In genomic region chr17:60900688-60901087, GRCh38 we compare ENCODE assay signal across 17 cellular contexts.
DNase-seq lines count a peak whose midpoint lies in the region; ATAC-seq, FAIRE-seq and TF ChIP-seq lines count a peak whose summit lies in the region.
"Had no signal": no experiment of that assay in that cellular context is flagged by ENCODE, and none has a peak within 500 bp of the region (broad histone marks: within the 10 kb centered on the region; RNA-seq: fewer than 3 reads in every experiment).

No MANE protein-coding gene starts in this region.

- TF ChIP-seq POLR2A in K562 (conservative IDR thresholded peaks at IDR 0.05), result no peak

- no peak overlapping the region for H3K4ac ChIP-seq in trophoblast cell (ENCODE audit: low read depth, low read length)

- ATAC-seq in RWPE2 (ENCODE audit: low read depth) (no peak), K562 (no peak), GM21367 (IDR thresholded peaks at IDR 0.05; ENCODE audit: unreplicated experiment) (no peak)
- ATAC-seq: GM12878 had no signal

- FAIRE-seq in K562 (lab: Jason Lieb, UNC), result no peak
- FAIRE-seq: GM12878, H54 had no signal

- no peak for TF ChIP-seq CTCF in HFFc6 (IDR thresholded peaks at IDR 0.05)
- no peak for TF ChIP-seq CTCF in RWPE2 (IDR thresholded peaks at IDR 0.05; ENCODE audit: poor library complexity, severe bottlenecking)
- no peak for TF ChIP-seq CTCF in K562 (IDR thresholded peaks at IDR 0.05 in 2 of 3, conservative IDR thresholded peaks at IDR 0.05 in 1 of 3; ENCODE audit: insufficient read depth in 2 of 3, low read depth in 1 of 3, low read length in 3 of 3)

- TF ChIP-seq EP300 in K562 (IDR thresholded peaks at IDR 0.05; ENCODE audit: low read length), result no peak

- no peak overlapping the region for H3K18ac ChIP-seq in trophoblast cell (ENCODE audit: low read length)

- no peaks in the 10 kb centered on the region for H3K79me1 ChIP-seq in trophoblast cell (ENCODE audit: low read length)

- H3K36me3 ChIP-seq in RWPE2 (ENCODE audit: low read depth) (no peaks in the 10 kb centered on the region), K562 (ENCODE audit: control insufficient read depth, insufficient read depth, low read length) (no peaks in the 10 kb centered on the region), trophoblast cell (ENCODE audit: control insufficient read depth in 1 of 2, insufficient read depth in 2 of 2, low read length in 2 of 2) (peaks cover 0 to 2% of the 10 kb centered on the region in 2 experiments)
- H3K36me3 ChIP-seq: BLaER1 had no signal

- 6% methylated on average over 3 of the region's 3 CpGs for WGBS in K562 (ENCODE audit: insufficient coverage, low coverage, missing lambda C conversion rate)
- WGBS in trophoblast cell (ENCODE audit: extremely low coverage, insufficient coverage, insufficient read length), result no CpG with 5 or more reads among the region's 3 CpGs

- H3K9ac ChIP-seq in K562 (ENCODE audit: insufficient read depth in 1 of 2, low read depth in 2 of 2, low read length in 2 of 2) (no peak overlapping the region), trophoblast cell (ENCODE audit: low read length) (no peak overlapping the region)
- H3K9ac ChIP-seq: BLaER1, GM23248, KMS-11 had no signal

- H3K4me3 Mint-ChIP-seq in HFFc6, result peak overlapping the region; percentile 29; the same call in 1 of the 2 replicates
- H3K4me3 Mint-ChIP-seq: CD14-positive monocyte; CD4-positive, alpha-beta memory T cell had no signal

- H3K4me1 ChIP-seq in RWPE2 (ENCODE audit: insufficient read depth, poor library complexity, severe bottlenecking) (peaks cover 21% of the 10 kb centered on the region), K562 (replicated peaks in 1 of 2; ENCODE audit: control insufficient read depth in 2 of 2, insufficient read depth in 2 of 2, low read length in 2 of 2) (no peaks in the 10 kb centered on the region), trophoblast cell (ENCODE audit: control insufficient read depth in 1 of 2, insufficient read depth in 2 of 2, low read length in 2 of 2) (no peaks in the 10 kb centered on the region)
- H3K4me1 ChIP-seq: BLaER1 had no signal

- intact Hi-C loops in K562 (cut with micrococcal nuclease), result no loop called here
- intact Hi-C loops in posterior vena cava (cut with DNase I), result no loop called here

- H2BK120ac ChIP-seq in trophoblast cell (ENCODE audit: insufficient read depth, low read length, poor library complexity), result no peak overlapping the region

- H2AK5ac ChIP-seq in trophoblast cell (ENCODE audit: low read length), result no peak overlapping the region

- no peaks in the 10 kb centered on the region for H4K20me1 ChIP-seq in K562 (replicated peaks; ENCODE audit: control insufficient read depth, insufficient read depth, low read length)
- H4K20me1 ChIP-seq: BLaER1 had no signal

- DNase-seq in HFFc6 (no peak), RWPE2 (ENCODE audit: low spot score) (no peak), K562 (ENCODE audit: extremely low read depth in 1 of 4, low spot score in 3 of 4) (no peak), posterior vena cava (ENCODE audit: low spot score) (no peak), trophoblast cell (no peak), NCI-H2171 (lab: John Stamatoyannopoulos, UW) (no peak)
- DNase-seq: Calu3; CD4-positive, alpha-beta memory T cell; DMS53; DND-41 had no signal

- POLR2A ChIA-PET in K562 (lab: Yijun Ruan, JAX), result no interaction called here

- H4K91ac ChIP-seq in trophoblast cell (ENCODE audit: low read depth, low read length), result no peak overlapping the region

- H3K9me3 ChIP-seq in RWPE2 (ENCODE audit: severe bottlenecking) (no peaks in the 10 kb centered on the region), K562 (replicated peaks; ENCODE audit: control insufficient read depth, insufficient read depth, low read depth, low read length) (no peaks in the 10 kb centered on the region), trophoblast cell (ENCODE audit: insufficient read depth, low read depth, low read length) (no peaks in the 10 kb centered on the region)

- peaks cover 10% of the 10 kb centered on the region; the same call in 1 of the 2 replicates for H3K9me3 Mint-ChIP-seq in HFFc6

- H3K14ac ChIP-seq in trophoblast cell (ENCODE audit: low read length), result no peak overlapping the region

- H3K4me3 ChIP-seq in RWPE2 (ENCODE audit: severe bottlenecking), result no peak overlapping the region
- H3K4me3 ChIP-seq in K562, result no peak overlapping the region
- H3K4me3 ChIP-seq in trophoblast cell (ENCODE audit: low read depth, low read length), result no peak overlapping the region
- H3K4me3 ChIP-seq: BLaER1, GM12878, GM23248 had no signal

- no peak overlapping the region for H4K12ac ChIP-seq in trophoblast cell (ENCODE audit: low read depth, low read length)

- CTCF ChIA-PET in K562 (lab: Yijun Ruan, JAX; ENCODE audit: low intra/inter-chr PET ratio), result no interaction called here

- no peak overlapping the region for H2BK5ac ChIP-seq in trophoblast cell (ENCODE audit: low read depth, low read length, poor library complexity)

- in situ Hi-C loops in K562 (cut with MboI), result no loop called here

- H3K27ac Mint-ChIP-seq in HFFc6, result peak overlapping the region; percentile 68; the same call in 1 of the 2 replicates
- H3K27ac Mint-ChIP-seq: CD4-positive, alpha-beta memory T cell had no signal

- H3K4me1 Mint-ChIP-seq in HFFc6 (ENCODE audit: low read depth), result peaks cover 32% of the 10 kb centered on the region

- H3K4me2 ChIP-seq in K562 (ENCODE audit: insufficient read depth, low read length) (no peak overlapping the region), trophoblast cell (ENCODE audit: low read length) (no peak overlapping the region)
- H3K4me2 ChIP-seq: BLaER1, KMS-11 had no signal

- H3K27ac ChIP-seq in RWPE2 (ENCODE audit: poor library complexity, severe bottlenecking) (peak overlapping the region; percentile 44), K562 (ENCODE audit: extremely low read depth, low read depth, low read length) (no peak overlapping the region), trophoblast cell (ENCODE audit: low read depth, low read length) (no peak overlapping the region)
- H3K27ac ChIP-seq: BLaER1, GM23248, KMS-11 had no signal

- H2BK12ac ChIP-seq in trophoblast cell (ENCODE audit: low read length), result no peak overlapping the region

- H3K79me2 ChIP-seq in K562 (ENCODE audit: control insufficient read depth, insufficient read depth, low read length) (no peaks in the 10 kb centered on the region), trophoblast cell (ENCODE audit: control insufficient read depth, insufficient read depth, low read length, poor library complexity) (no peaks in the 10 kb centered on the region)

- H3K23ac ChIP-seq in trophoblast cell (ENCODE audit: low read length), result no peak overlapping the region

- no peak overlapping the region for H4K8ac ChIP-seq in trophoblast cell (ENCODE audit: low read depth, low read length)

- H3K27me3 ChIP-seq in RWPE2 (ENCODE audit: insufficient read depth, poor library complexity, severe bottlenecking) (no peaks in the 10 kb centered on the region), K562 (ENCODE audit: control insufficient read depth in 2 of 2, insufficient read depth in 2 of 2, low read length in 2 of 2) (no peaks in the 10 kb centered on the region), trophoblast cell (ENCODE audit: insufficient read depth, low read length) (no peaks in the 10 kb centered on the region)
- H3K27me3 ChIP-seq: BLaER1 had no signal

- H3K36me3 Mint-ChIP-seq in HFFc6 (ENCODE audit: low read depth), result peaks cover 16% of the 10 kb centered on the region

- BruUV-seq in K562 (replicated peaks; lab: Mats Ljungman, UMichigan), result no TSS peak

- no peak for TF ChIP-seq RAD21 in K562 (CRISPR knock-in tag; conservative IDR thresholded peaks at IDR 0.05 in 1 of 2, IDR thresholded peaks at IDR 0.05 in 1 of 2)

- no peaks in the 10 kb centered on the region for H3K9me1 ChIP-seq in K562 (ENCODE audit: control insufficient read depth, insufficient read depth, low read length)

- H2AFZ ChIP-seq in K562 (ENCODE audit: low read depth, low read length) (no peak overlapping the region), trophoblast cell (ENCODE audit: insufficient read depth, low read length, poor library complexity) (no peak overlapping the region)
- H2AFZ ChIP-seq: GM23248 had no signal

- H3K27me3 Mint-ChIP-seq in HFFc6 (ENCODE audit: insufficient read depth), result no peaks in the 10 kb centered on the region
- H3K27me3 Mint-ChIP-seq: CD4-positive, alpha-beta memory T cell had no signal

TF ChIP-seq in K562, 482 proteins besides CTCF, POLR2A, EP300 and RAD21 (continues in another document):
- TF ChIP-seq MAFG (tag; conservative IDR thresholded peaks at IDR 0.05) (peak; percentile 52), EHMT2 (IDR thresholded peaks at IDR 0.05) (no peak), ID3 (CRISPR knock-in tag; IDR thresholded peaks at IDR 0.05) (no peak), ID3 (tag; IDR thresholded peaks at IDR 0.05) (no peak), ETS2 (tag; IDR thresholded peaks at IDR 0.05; ENCODE audit: borderline replicate concordance, poor library complexity, severe bottlenecking) (no peak), ZFX (CRISPR knock-in tag; IDR thresholded peaks at IDR 0.05) (no peak), RCOR1 (IDR thresholded peaks at IDR 0.05; ENCODE audit: borderline replicate concordance in 1 of 2, low read depth in 2 of 2, low read length in 2 of 2) (no peak), CBFA2T2 (conservative IDR thresholded peaks at IDR 0.05) (no peak), C11orf30 (IDR thresholded peaks at IDR 0.05; ENCODE audit: low read depth) (peak; percentile 52)
